Comparison of ENCODE assay signal across 1 cellular context in genomic region chr20:37333848-37334318, GRCh38.
TF ChIP-seq lines count a peak whose summit lies in the region.

No MANE protein-coding gene starts in this region.

TF ChIP-seq in IMR-90, 13 proteins besides CTCF, POLR2A, EP300 and RAD21:
- TF ChIP-seq MXI1 (IDR thresholded peaks at IDR 0.05; ENCODE audit: borderline replicate concordance, low read depth, low read length) (no peak), BHLHE40 (IDR thresholded peaks at IDR 0.05; ENCODE audit: low read depth, low read length) (no peak), CHD1 (IDR thresholded peaks at IDR 0.05; ENCODE audit: low read depth, low read length) (no peak), RCOR1 (IDR thresholded peaks at IDR 0.05; ENCODE audit: insufficient replicate concordance, low read length) (no peak), NFE2L2 (IDR thresholded peaks at IDR 0.05; ENCODE audit: low read depth, low read length) (no peak)
